ENCODE assay signal across 21 cellular contexts in the genomic region with DNA sequence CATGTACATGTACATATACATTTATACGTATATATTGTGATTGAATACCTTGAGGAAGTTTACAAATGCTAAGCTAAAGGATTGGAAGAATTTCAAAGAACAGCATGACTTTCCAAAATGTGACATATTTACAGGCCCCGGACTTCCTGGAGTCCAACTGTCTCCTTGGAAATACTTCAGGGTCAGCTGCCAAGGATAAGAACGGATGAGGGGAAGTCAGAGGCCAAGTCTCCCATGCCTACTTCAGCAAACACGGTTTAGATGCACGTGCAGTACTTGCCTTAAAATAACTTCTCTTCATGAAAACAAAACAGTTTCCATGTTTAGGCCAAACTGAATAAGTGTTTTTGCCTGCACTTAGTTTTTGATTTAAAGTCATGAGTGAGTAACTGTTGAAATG.
"Had no signal": no experiment of that assay in that cellular context is flagged by ENCODE, and none has a peak within 500 bp of the region (broad histone marks: within the 10 kb centered on the region; RNA-seq: fewer than 3 reads in every experiment).

No MANE protein-coding gene starts in this region.

- H3K4me3 ChIP-seq: breast epithelium, smooth muscle cell had no signal

- DNase-seq: activated CD4-positive, CD25-positive, alpha-beta regulatory T cell treated with anti-CD3 and anti-CD28 coated beads, Interleukin-2, amount 50 U/mL, for 72 hours; activated naive CD4-positive, alpha-beta T cell; activated naive CD8-positive, alpha-beta T cell treated with anti-CD3 and anti-CD28 coated beads, Interleukin-2, amount 10 ng/mL, durations not matched to agents 7 days and 5 days; activated T-cell treated with anti-CD3 and anti-CD28 coated beads for 4 hours; aorta; foreskin keratinocyte; immature natural killer cell; mammary epithelial cell; natural killer cell; retina; stimulated activated CD4-positive, alpha-beta T cell treated with anti-CD3 and anti-CD28 coated beads, Interleukin-4, amount 100 ng/mL, for 4 hours; stimulated activated CD8-positive, alpha-beta memory T cell treated with anti-CD3 and anti-CD28 coated beads, Interleukin-4, amount 100 ng/mL, for 48 hours; stimulated activated naive CD4-positive, alpha-beta T cell treated with Interleukin-2 at 50 U/mL for 16 hours; T-helper 1 cell; T1000; trophoblast cell had no signal

- H3K4me1 ChIP-seq: breast epithelium, foreskin keratinocyte had no signal

- H3K36me3 ChIP-seq: breast epithelium, neutrophil had no signal

- H3K4me2 ChIP-seq: smooth muscle cell had no signal

- H3K9me3 ChIP-seq: breast epithelium, neutrophil had no signal

- H3K27me3 ChIP-seq: breast epithelium, foreskin keratinocyte, neutrophil had no signal

- H3K27ac ChIP-seq: breast epithelium, foreskin keratinocyte, neutrophil had no signal

- ATAC-seq: esophagus mucosa, foreskin keratinocyte, natural killer cell, SK-N-SH treated with all-trans-retinoic acid at 6 μM for 48 hours had no signal
